23 cellular contexts compared by ENCODE assay signal in genomic region chr2:58072102-58072501, GRCh38.
"Had no signal": no experiment of that assay in that cellular context is flagged by ENCODE, and none has a peak within 500 bp of the region (broad histone marks: within the 10 kb centered on the region; RNA-seq: fewer than 3 reads in every experiment).

No MANE protein-coding gene starts in this region.

- H3K36me3 ChIP-seq: neutrophil, thoracic aorta, upper lobe of left lung had no signal

- H3K9me3 ChIP-seq: neutrophil, thoracic aorta, upper lobe of left lung had no signal

- DNase-seq: activated CD4-positive, alpha-beta T cell treated with anti-CD3 and anti-CD28 coated beads for 48 hours; activated CD4-positive, CD25-positive, alpha-beta regulatory T cell; activated CD8-positive, alpha-beta T cell treated with anti-CD3 and anti-CD28 coated beads for 36 hours; activated naive CD4-positive, alpha-beta T cell treated with Interleukin-2 at 50 U/mL for 16 hours; activated naive CD8-positive, alpha-beta T cell treated with anti-CD3 and anti-CD28 coated beads, Interleukin-2, amount 10 ng/mL, durations not matched to agents 7 days and 5 days; activated T-cell treated with anti-CD3 and anti-CD28 coated beads, Interleukin-2, amount 50 U/mL, for 1 hour; amygdala; dorsolateral prefrontal cortex; endodermal cell; foreskin fibroblast; left cardiac atrium; stimulated activated CD4-positive, alpha-beta T cell treated with anti-CD3 and anti-CD28 coated beads, Interleukin-4, amount 100 ng/mL, for 4 hours; stimulated activated naive B cell treated with anti-CD40 and anti-IgM and Interleukin-4, amounts not matched to agents 10 μg/mL and 1 μg/mL and 100 μg/mL, for 72 hours; T1000; upper lobe of left lung had no signal

- H2AFZ ChIP-seq: hepatocyte, parathyroid adenoma had no signal

- H3K9ac ChIP-seq: parathyroid adenoma had no signal

- H3K27me3 ChIP-seq: dorsolateral prefrontal cortex, hepatocyte, neutrophil, upper lobe of left lung had no signal

- ATAC-seq: activated CD8-positive, alpha-beta T cell treated with anti-CD3 and anti-CD28 coated beads for 36 hours; activated T-helper 17 cell treated with anti-CD3 and anti-CD28 coated beads, Interleukin-2, amount 50 U/mL, for 72 hours; left cardiac atrium; natural killer cell treated with Interleukin-12 subunit alpha and Interleukin-12 subunit beta and Interleukin-15 and Interleukin-18, amount 100 ng/mL, for 72 hours; sciatic nerve; stimulated activated naive B cell treated with anti-CD40 and anti-IgM and Interleukin-4, amounts not matched to agents 10 μg/mL and 1 μg/mL and 100 μg/mL, for 72 hours had no signal

- H3K27ac ChIP-seq: dorsolateral prefrontal cortex, epithelial cell of prostate, hepatocyte, neutrophil, parathyroid adenoma, thoracic aorta, upper lobe of left lung had no signal

- H3K4me1 ChIP-seq: parathyroid adenoma, upper lobe of left lung had no signal

- H3K4me3 ChIP-seq: dorsolateral prefrontal cortex, hepatocyte, thoracic aorta, upper lobe of left lung had no signal

- H3K4me2 ChIP-seq: hepatocyte had no signal
